8 cellular contexts compared by ENCODE assay signal in genomic region chr11:93614111-93614784, GRCh38. TPM values are rescaled to one million over a fixed set of nuclear protein-coding genes. Genes with fewer than 3 reads are reported as not detected.
A peak's percentile ranks its signal among the peaks of the same experiment; 100 is the strongest.
DNase-seq lines count a peak whose midpoint lies in the region; ATAC-seq and TF ChIP-seq lines count a peak whose summit lies in the region.

No MANE protein-coding gene starts in this region.

- no CpG with 5 or more reads among the region's 4 CpGs for WGBS in trophoblast cell (ENCODE audit: extremely low coverage, insufficient coverage, insufficient read length)
- 72 to 77% (median 73%) methylated on average over 4 of the region's 4 CpGs for WGBS in heart left ventricle, 4 donors

- no peak overlapping the region for H3K4ac ChIP-seq in trophoblast cell (ENCODE audit: low read depth, low read length)

- H2BK5ac ChIP-seq in trophoblast cell (ENCODE audit: low read depth, low read length, poor library complexity): no peak overlapping the region

- H3K18ac ChIP-seq in trophoblast cell (ENCODE audit: low read length): no peak overlapping the region

- H4K8ac ChIP-seq in trophoblast cell (ENCODE audit: low read depth, low read length): no peak overlapping the region

- H3K9ac ChIP-seq in trophoblast cell (ENCODE audit: low read length): no peak overlapping the region

- no peak overlapping the region for H3K14ac ChIP-seq in trophoblast cell (ENCODE audit: low read length)

- no peak overlapping the region for H2AK5ac ChIP-seq in trophoblast cell (ENCODE audit: low read length)

- ATAC-seq in activated CD8-positive, alpha-beta memory T cell treated with anti-CD3 and anti-CD28 coated beads, Interleukin-2, amount 10 ng/mL, durations not matched to agents 7 days and 5 days: peak; percentile 68
- peak; percentile 66 for ATAC-seq in activated T-helper 17 cell treated with anti-CD3 and anti-CD28 coated beads, Interleukin-2, amount 50 U/mL, for 72 hours (replicated peaks)
- no peak for ATAC-seq in heart left ventricle

- H2AFZ ChIP-seq in trophoblast cell (ENCODE audit: insufficient read depth, low read length, poor library complexity): no peak overlapping the region

- H3K79me1 ChIP-seq in trophoblast cell (ENCODE audit: low read length): no peaks in the 10 kb centered on the region

- CTCF ChIA-PET in activated CD8-positive, alpha-beta memory T cell treated with anti-CD3 and anti-CD28 coated beads, Interleukin-2, amount 10 ng/mL, durations not matched to agents 7 days and 5 days (lab: Charles Lee): interaction anchor here (2.1 kb wide), 1 partner anchor 10 kb away, joined by 8 read pairs; no protein-coding TSS in a partner anchor

- H3K27me3 Mint-ChIP-seq in activated CD8-positive, alpha-beta memory T cell treated with anti-CD3 and anti-CD28 coated beads, Interleukin-2, amount 10 ng/mL, durations not matched to agents 7 days and 5 days: peaks cover 2% of the 10 kb centered on the region
- H3K27me3 Mint-ChIP-seq in activated T-helper 17 cell treated with anti-CD3 and anti-CD28 coated beads, Interleukin-2, amount 50 U/mL, for 72 hours: no peaks in the 10 kb centered on the region
- H3K27me3 Mint-ChIP-seq in glutamatergic neuron (ENCODE audit: unreplicated experiment): no peaks in the 10 kb centered on the region

- no peak overlapping the region for H2BK120ac ChIP-seq in trophoblast cell (ENCODE audit: insufficient read depth, low read length, poor library complexity)

- DNase-seq in activated CD8-positive, alpha-beta memory T cell treated with anti-CD3 and anti-CD28 coated beads, Interleukin-2, amount 10 ng/mL, durations not matched to agents 7 days and 5 days: peak; percentile 50
- no peak for DNase-seq in activated CD8-positive, alpha-beta memory T cell treated with anti-CD3 and anti-CD28 coated beads for 24 hours
- DNase-seq in HL-60 (ENCODE audit: low read depth in 1 of 2, low spot score in 1 of 2) (no peak), trophoblast cell (peak; percentile 27 to 68), heart left ventricle (no peak), glutamatergic neuron (no peak)
- no peak for DNase-seq in effector CD4-positive, alpha-beta T cell

- no peak overlapping the region for H3K27ac Mint-ChIP-seq in activated CD8-positive, alpha-beta memory T cell treated with anti-CD3 and anti-CD28 coated beads, Interleukin-2, amount 10 ng/mL, durations not matched to agents 7 days and 5 days
- H3K27ac Mint-ChIP-seq in activated T-helper 17 cell treated with anti-CD3 and anti-CD28 coated beads, Interleukin-2, amount 50 U/mL, for 72 hours: no peak overlapping the region
- no peak overlapping the region for H3K27ac Mint-ChIP-seq in glutamatergic neuron (ENCODE audit: unreplicated experiment)

- H3K9me3 ChIP-seq in trophoblast cell (ENCODE audit: insufficient read depth, low read depth, low read length) (no peaks in the 10 kb centered on the region), heart left ventricle (no peaks in the 10 kb centered on the region)

- no peaks in the 10 kb centered on the region for H3K4me1 Mint-ChIP-seq in activated CD8-positive, alpha-beta memory T cell treated with anti-CD3 and anti-CD28 coated beads, Interleukin-2, amount 10 ng/mL, durations not matched to agents 7 days and 5 days
- no peaks in the 10 kb centered on the region for H3K4me1 Mint-ChIP-seq in activated T-helper 17 cell treated with anti-CD3 and anti-CD28 coated beads, Interleukin-2, amount 50 U/mL, for 72 hours
- peaks cover 2% of the 10 kb centered on the region for H3K4me1 Mint-ChIP-seq in glutamatergic neuron (ENCODE audit: low read depth, unreplicated experiment)

- H2BK12ac ChIP-seq in trophoblast cell (ENCODE audit: low read length): no peak overlapping the region

- H3K23ac ChIP-seq in trophoblast cell (ENCODE audit: low read length): no peak overlapping the region

- H3K4me3 ChIP-seq in HL-60 (replicated peaks; ENCODE audit: insufficient read depth, low read length): no peak overlapping the region
- H3K4me3 ChIP-seq in trophoblast cell (ENCODE audit: low read depth, low read length): no peak overlapping the region
- H3K4me3 ChIP-seq in heart left ventricle: no peak overlapping the region

- no peak overlapping the region for H4K12ac ChIP-seq in trophoblast cell (ENCODE audit: low read depth, low read length)

- H3K36me3 Mint-ChIP-seq in activated CD8-positive, alpha-beta memory T cell treated with anti-CD3 and anti-CD28 coated beads, Interleukin-2, amount 10 ng/mL, durations not matched to agents 7 days and 5 days: no peaks in the 10 kb centered on the region
- H3K36me3 Mint-ChIP-seq in activated T-helper 17 cell treated with anti-CD3 and anti-CD28 coated beads, Interleukin-2, amount 50 U/mL, for 72 hours (ENCODE audit: low read depth): no peaks in the 10 kb centered on the region
- no peaks in the 10 kb centered on the region for H3K36me3 Mint-ChIP-seq in glutamatergic neuron (ENCODE audit: unreplicated experiment)

- no peaks in the 10 kb centered on the region for H3K27me3 ChIP-seq in HL-60 (ENCODE audit: insufficient read depth, poor library complexity, severe bottlenecking)
- H3K27me3 ChIP-seq in trophoblast cell (ENCODE audit: insufficient read depth, low read length): no peaks in the 10 kb centered on the region
- H3K27me3 ChIP-seq in heart left ventricle: peaks cover 0 to 3% (median 0%) of the 10 kb centered on the region in 9 donors

- H3K36me3 ChIP-seq in trophoblast cell (ENCODE audit: control insufficient read depth in 1 of 2, insufficient read depth in 2 of 2, low read length in 2 of 2) (no peaks in the 10 kb centered on the region), heart left ventricle (no peaks in the 10 kb centered on the region)

- H4K91ac ChIP-seq in trophoblast cell (ENCODE audit: low read depth, low read length): no peak overlapping the region

- TF ChIP-seq CTCF in HL-60 (IDR thresholded peaks at IDR 0.05; ENCODE audit: insufficient read depth, low read length): peak; percentile 4
- TF ChIP-seq CTCF in heart left ventricle (IDR thresholded peaks at IDR 0.05): peak in 3 of 12 donors; percentile 3 to 10 (median 8)
- no peak for TF ChIP-seq CTCF in glutamatergic neuron (IDR thresholded peaks at IDR 0.05; ENCODE audit: partially characterized antibody, unreplicated experiment)

- H3K9me3 Mint-ChIP-seq in activated CD8-positive, alpha-beta memory T cell treated with anti-CD3 and anti-CD28 coated beads, Interleukin-2, amount 10 ng/mL, durations not matched to agents 7 days and 5 days (ENCODE audit: low read depth): no peaks in the 10 kb centered on the region
- no peaks in the 10 kb centered on the region for H3K9me3 Mint-ChIP-seq in activated T-helper 17 cell treated with anti-CD3 and anti-CD28 coated beads, Interleukin-2, amount 50 U/mL, for 72 hours
- no peaks in the 10 kb centered on the region for H3K9me3 Mint-ChIP-seq in glutamatergic neuron (ENCODE audit: unreplicated experiment)

- H3K4me1 ChIP-seq in trophoblast cell (ENCODE audit: control insufficient read depth in 1 of 2, insufficient read depth in 2 of 2, low read length in 2 of 2): no peaks in the 10 kb centered on the region
- H3K4me1 ChIP-seq in heart left ventricle: no peaks in the 10 kb centered on the region

- TF ChIP-seq POLR2A in heart left ventricle (IDR thresholded peaks at IDR 0.05): no peak

- intact Hi-C loops in heart left ventricle (cut with DNase I): no loop called here

- no peaks in the 10 kb centered on the region for H3K79me2 ChIP-seq in trophoblast cell (ENCODE audit: control insufficient read depth, insufficient read depth, low read length, poor library complexity)

- H3K4me3 Mint-ChIP-seq in activated CD8-positive, alpha-beta memory T cell treated with anti-CD3 and anti-CD28 coated beads, Interleukin-2, amount 10 ng/mL, durations not matched to agents 7 days and 5 days: no peak overlapping the region
- no peak overlapping the region for H3K4me3 Mint-ChIP-seq in activated T-helper 17 cell treated with anti-CD3 and anti-CD28 coated beads, Interleukin-2, amount 50 U/mL, for 72 hours
- H3K4me3 Mint-ChIP-seq in glutamatergic neuron (ENCODE audit: unreplicated experiment): no peak overlapping the region

- no peak overlapping the region for H3K27ac ChIP-seq in HL-60 (replicated peaks)
- no peak overlapping the region for H3K27ac ChIP-seq in trophoblast cell (ENCODE audit: low read depth, low read length)
- no peak overlapping the region for H3K27ac ChIP-seq in heart left ventricle

- H3K4me2 ChIP-seq in trophoblast cell (ENCODE audit: low read length): no peak overlapping the region

RNA-seq across cellular contexts. Expression of gene CEP295, which starts 47.2 kb away (rescaled TPM):
- 10 to 100 TPM; 29.5 to 34.2 TPM for total RNA-seq in activated CD8-positive, alpha-beta memory T cell treated with anti-CD3 and anti-CD28 coated beads, Interleukin-2, amount 10 ng/mL, durations not matched to agents 7 days and 5 days
- 10 to 100 TPM; 30.7 to 33.4 TPM for total RNA-seq in activated T-helper 17 cell treated with anti-CD3 and anti-CD28 coated beads, Interleukin-2, amount 50 U/mL, for 72 hours
- 11.1 and 12.4 TPM in 2 replicates for polyA plus RNA-seq in trophoblast cell (2013)
- total RNA-seq in heart left ventricle: 10 to 100 TPM in 1 of 9 donors, 1 to 10 TPM in 8; 4.5 to 11.7 (median 8.1) TPM
- 1 to 10 TPM; 3.6 to 5.1 TPM for polyA plus RNA-seq in heart left ventricle
- total RNA-seq in glutamatergic neuron (ENCODE audit: unreplicated experiment): 15.4 TPM

Comparison
In these comparisons a context has a peak if more than half of its experiments do, and no peak if none do; other contexts are left out.
1. DNase-seq: peak in activated CD8-positive, alpha-beta memory T cell treated with anti-CD3 and anti-CD28 coated beads, Interleukin-2, amount 10 ng/mL, durations not matched to agents 7 days and 5 days (single experiment) and trophoblast cell (2 of 2); none in activated CD8-positive, alpha-beta memory T cell treated with anti-CD3 and anti-CD28 coated beads for 24 hours (single experiment), HL-60 (0 of 2), effector CD4-positive, alpha-beta T cell (single experiment), heart left ventricle (0 of 5) and glutamatergic neuron (single experiment).
2. ATAC-seq: peak in activated CD8-positive, alpha-beta memory T cell treated with anti-CD3 and anti-CD28 coated beads, Interleukin-2, amount 10 ng/mL, durations not matched to agents 7 days and 5 days (single experiment) and activated T-helper 17 cell treated with anti-CD3 and anti-CD28 coated beads, Interleukin-2, amount 50 U/mL, for 72 hours (single experiment); none in heart left ventricle (0 of 4).